ENCODE assay signal across 8 cellular contexts in genomic region chr1:2468041-2468472, GRCh38. TPM values are rescaled to one million over a fixed set of nuclear protein-coding genes. Genes with fewer than 3 reads are reported as not detected.
DNase-seq lines count a peak whose midpoint lies in the region; ATAC-seq and TF ChIP-seq lines count a peak whose summit lies in the region.

No MANE protein-coding gene starts in this region.

- H3K79me2 ChIP-seq in DND-41 (ENCODE audit: insufficient read depth, low read length) = no peaks in the 10 kb centered on the region

- H3K4me1 Mint-ChIP-seq in activated naive CD8-positive, alpha-beta T cell treated with anti-CD3 and anti-CD28 coated beads, Interleukin-2, amount 10 ng/mL, durations not matched to agents 7 days and 5 days = no peaks in the 10 kb centered on the region

- no peak overlapping the region for H3K4me2 ChIP-seq in DND-41 (ENCODE audit: insufficient read depth, low read length)

- H3K27ac ChIP-seq in DND-41 (ENCODE audit: low read length) = no peak overlapping the region

- ATAC-seq in DND-41 (ENCODE audit: insufficient read depth, low read depth) = peak; percentile 88
- ATAC-seq in activated naive CD8-positive, alpha-beta T cell treated with anti-CD3 and anti-CD28 coated beads, Interleukin-2, amount 10 ng/mL, durations not matched to agents 7 days and 5 days (ENCODE audit: low read depth) = peak; percentile 37
- no peak for ATAC-seq in HG03280 (IDR thresholded peaks at IDR 0.05; ENCODE audit: unreplicated experiment)
- no peak for ATAC-seq in HG02870 (IDR thresholded peaks at IDR 0.05; ENCODE audit: unreplicated experiment)
- ATAC-seq in HG03139 (IDR thresholded peaks at IDR 0.05; ENCODE audit: unreplicated experiment) = no peak

- no peaks in the 10 kb centered on the region for H3K4me1 ChIP-seq in DND-41 (ENCODE audit: insufficient read depth, low read length)

- no peaks in the 10 kb centered on the region for H3K9me3 Mint-ChIP-seq in activated naive CD8-positive, alpha-beta T cell treated with anti-CD3 and anti-CD28 coated beads, Interleukin-2, amount 10 ng/mL, durations not matched to agents 7 days and 5 days

- TF ChIP-seq CTCF in DND-41 (IDR thresholded peaks at IDR 0.05; ENCODE audit: borderline replicate concordance, extremely low read depth, low read length, poor library complexity, severe bottlenecking) = no peak

- H4K20me1 ChIP-seq in DND-41 (ENCODE audit: insufficient read depth, low read length) = peaks cover 39% of the 10 kb centered on the region

- H3K27me3 Mint-ChIP-seq in activated naive CD8-positive, alpha-beta T cell treated with anti-CD3 and anti-CD28 coated beads, Interleukin-2, amount 10 ng/mL, durations not matched to agents 7 days and 5 days = no peaks in the 10 kb centered on the region

- no peaks in the 10 kb centered on the region for H3K36me3 ChIP-seq in DND-41 (ENCODE audit: insufficient read depth, low read length)

- H2AFZ ChIP-seq in DND-41 (ENCODE audit: low read depth, low read length) = no peak overlapping the region

- peak; percentile 66 for DNase-seq in DND-41
- peak; percentile 32 for DNase-seq in RKO (ENCODE audit: low spot score)
- DNase-seq in activated naive CD8-positive, alpha-beta T cell treated with anti-CD3 and anti-CD28 coated beads, Interleukin-2, amount 10 ng/mL, durations not matched to agents 7 days and 5 days = peak; percentile 76
- peak; percentile 51 for DNase-seq in myocyte (ENCODE audit: low read depth)
- no peak for DNase-seq in NCI-H128 (lab: John Stamatoyannopoulos, UW; ENCODE audit: unreplicated experiment)

- H3K27me3 ChIP-seq in DND-41 (ENCODE audit: insufficient read depth, low read length, poor library complexity) = no peaks in the 10 kb centered on the region

- no peak overlapping the region for H3K4me3 ChIP-seq in DND-41 (ENCODE audit: low read depth in 1 of 2, low read length in 2 of 2)

- no peak overlapping the region for H3K9ac ChIP-seq in DND-41 (ENCODE audit: low read depth, low read length)

- H3K9me3 ChIP-seq in DND-41 (ENCODE audit: insufficient read depth, low read length, severe bottlenecking) = no peaks in the 10 kb centered on the region

- POLR2A ChIA-PET in activated naive CD8-positive, alpha-beta T cell treated with anti-CD3 and anti-CD28 coated beads, Interleukin-2, amount 10 ng/mL, durations not matched to agents 7 days and 5 days (lab: Charles Lee) = no interaction called here

- no peak overlapping the region for H3K27ac Mint-ChIP-seq in activated naive CD8-positive, alpha-beta T cell treated with anti-CD3 and anti-CD28 coated beads, Interleukin-2, amount 10 ng/mL, durations not matched to agents 7 days and 5 days

- H3K36me3 Mint-ChIP-seq in activated naive CD8-positive, alpha-beta T cell treated with anti-CD3 and anti-CD28 coated beads, Interleukin-2, amount 10 ng/mL, durations not matched to agents 7 days and 5 days = no peaks in the 10 kb centered on the region

- no peak overlapping the region for H3K4me3 Mint-ChIP-seq in activated naive CD8-positive, alpha-beta T cell treated with anti-CD3 and anti-CD28 coated beads, Interleukin-2, amount 10 ng/mL, durations not matched to agents 7 days and 5 days

RNA-seq across cellular contexts. Expression of gene PLCH2, which starts 8.0 kb away (rescaled TPM):
- total RNA-seq in activated naive CD8-positive, alpha-beta T cell treated with anti-CD3 and anti-CD28 coated beads, Interleukin-2, amount 10 ng/mL, durations not matched to agents 7 days and 5 days = 10 to 100 TPM; 28.2 to 30.3 TPM
- 0.21 and 0.57 TPM in 2 replicates for total RNA-seq in myocyte
- polyA plus RNA-seq in myocyte (2012) = 0.14 TPM

RNA-seq across cellular contexts. Expression of gene PEX10, which starts 55.7 kb away (rescaled TPM):
- total RNA-seq in activated naive CD8-positive, alpha-beta T cell treated with anti-CD3 and anti-CD28 coated beads, Interleukin-2, amount 10 ng/mL, durations not matched to agents 7 days and 5 days = 1 to 10 TPM; 9.6 to 9.9 TPM
- total RNA-seq in myocyte = 54.4 and 62.5 TPM in 2 replicates
- polyA plus RNA-seq in myocyte (2012) = 42.7 TPM

RNA-seq across cellular contexts. Expression of gene PANK4, which starts 58.3 kb away (rescaled TPM):
- total RNA-seq in activated naive CD8-positive, alpha-beta T cell treated with anti-CD3 and anti-CD28 coated beads, Interleukin-2, amount 10 ng/mL, durations not matched to agents 7 days and 5 days = 10 to 100 TPM; 86.5 to 88.9 TPM
- 19.4 and 27.5 TPM in 2 replicates for total RNA-seq in myocyte
- polyA plus RNA-seq in myocyte (2012) = 17.9 TPM

Comparison
In these comparisons a context has a peak if more than half of its experiments do, and no peak if none do; other contexts are left out.
1. ATAC-seq: peak in DND-41 (single experiment) and activated naive CD8-positive, alpha-beta T cell treated with anti-CD3 and anti-CD28 coated beads, Interleukin-2, amount 10 ng/mL, durations not matched to agents 7 days and 5 days (single experiment); none in HG03280 (single experiment), HG02870 (single experiment) and HG03139 (single experiment).
2. RNA of gene PLCH2, which starts 8.0 kb away (total RNA-seq): 28.2 to 30.3 TPM in activated naive CD8-positive, alpha-beta T cell treated with anti-CD3 and anti-CD28 coated beads, Interleukin-2, amount 10 ng/mL, durations not matched to agents 7 days and 5 days; 0.21 to 0.57 TPM in myocyte; every median in the first group is over 10 times any median in the second.